In genomic region chr5:39604491-39604890, GRCh38 we compare ENCODE assay signal across 14 cellular contexts.
"Had no signal": no experiment of that assay in that cellular context is flagged by ENCODE, and none has a peak within 500 bp of the region (broad histone marks: within the 10 kb centered on the region; RNA-seq: fewer than 3 reads in every experiment).

No MANE protein-coding gene starts in this region.

- H3K27ac ChIP-seq: epithelial cell of prostate, neural progenitor cell, parathyroid adenoma, skin epidermis had no signal

- H3K4me1 Mint-ChIP-seq: activated CD4-positive, alpha-beta memory T cell treated with anti-CD3 and anti-CD28 coated beads, Interleukin-2, amount 10 ng/mL, durations not matched to agents 7 days and 5 days; neural progenitor cell had no signal

- H3K36me3 Mint-ChIP-seq: memory B cell, neural progenitor cell had no signal

- DNase-seq: activated CD4-positive, alpha-beta memory T cell treated with anti-CD3 and anti-CD28 coated beads, Interleukin-2, amount 10 ng/mL, durations not matched to agents 7 days and 5 days; activated CD4-positive, alpha-beta T cell treated with anti-CD3 and anti-CD28 coated beads for 1 hour; caudate nucleus; cortex of kidney; effector memory CD4-positive, alpha-beta T cell; glutamatergic neuron; retina; SW 1271 had no signal

- H3K9me3 Mint-ChIP-seq: activated CD4-positive, alpha-beta memory T cell treated with anti-CD3 and anti-CD28 coated beads, Interleukin-2, amount 10 ng/mL, durations not matched to agents 7 days and 5 days; neural progenitor cell had no signal

- H3K36me3 ChIP-seq: neural progenitor cell had no signal

- H3K4me3 ChIP-seq: neural progenitor cell, skin epidermis had no signal

- H3K4me3 Mint-ChIP-seq: activated CD4-positive, alpha-beta memory T cell treated with anti-CD3 and anti-CD28 coated beads, Interleukin-2, amount 10 ng/mL, durations not matched to agents 7 days and 5 days; memory B cell; neural progenitor cell had no signal

- H3K27me3 ChIP-seq: neural progenitor cell had no signal

- H3K4me1 ChIP-seq: neural progenitor cell, parathyroid adenoma had no signal

- H3K4me2 ChIP-seq: neural progenitor cell had no signal

- H3K79me2 ChIP-seq: parathyroid adenoma had no signal

- H2AFZ ChIP-seq: neural progenitor cell, parathyroid adenoma had no signal

- H3K9ac ChIP-seq: neural progenitor cell, parathyroid adenoma had no signal

- ATAC-seq: left lobe of liver had no signal

- H3K27ac Mint-ChIP-seq: activated CD4-positive, alpha-beta memory T cell treated with anti-CD3 and anti-CD28 coated beads, Interleukin-2, amount 10 ng/mL, durations not matched to agents 7 days and 5 days; memory B cell; neural progenitor cell had no signal
